23 cellular contexts compared by ENCODE assay signal in the genomic region with DNA sequence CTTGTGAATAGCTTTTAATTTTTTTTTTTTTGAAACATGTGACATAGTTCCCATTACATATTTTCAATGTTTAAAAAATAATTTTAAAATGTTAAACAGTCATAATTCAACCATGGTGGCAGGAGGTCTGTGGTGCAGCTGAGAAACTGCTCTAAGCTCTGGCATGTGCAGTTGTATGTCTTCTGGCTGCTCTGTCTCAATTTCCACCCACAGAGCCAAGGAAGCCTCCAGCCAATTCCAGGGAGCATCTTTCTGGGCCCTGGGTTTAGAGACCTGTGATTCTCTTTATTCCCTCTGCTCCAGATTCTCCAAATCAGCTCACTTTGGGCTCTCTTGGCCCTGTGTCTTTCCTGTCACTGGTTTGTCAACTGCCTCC. TPM values are rescaled to one million over a fixed set of nuclear protein-coding genes. Genes with fewer than 3 reads are reported as not detected.
DNase-seq lines count a peak whose midpoint lies in the region; ATAC-seq and TF ChIP-seq lines count a peak whose summit lies in the region.
"Had no signal": no experiment of that assay in that cellular context is flagged by ENCODE, and none has a peak within 500 bp of the region (broad histone marks: within the 10 kb centered on the region; RNA-seq: fewer than 3 reads in every experiment).

No MANE protein-coding gene starts in this region.

- H3K27ac ChIP-seq in sigmoid colon = peak overlapping the region; percentile 62 to 81 (median 72)
- H3K27ac ChIP-seq: A549, HL-60 had no signal

- CTCF ChIA-PET in activated CD4-positive, alpha-beta T cell treated with anti-CD3 and anti-CD28 coated beads for 36 hours (lab: Charles Lee) = interaction anchor here (0.6 to 1.5 kb wide), 10 partner anchors 15 to 86 kb away, joined by 3 to 7 read pairs (median 4); a partner anchor contains a TSS

- peak overlapping the region; percentile 17 for H3K9ac ChIP-seq in mucosa of stomach (ENCODE audit: low read length)

- DNase-seq in amniotic epithelial cell (ENCODE audit: low read depth) (peak; percentile 28), sigmoid colon (peak; percentile 85), NCI-H82 (lab: John Stamatoyannopoulos, UW) (no peak), NCI-H187 (lab: John Stamatoyannopoulos, UW) (no peak), cerebellar cortex (ENCODE audit: low spot score) (no peak)
- no peak for DNase-seq in activated CD4-positive, alpha-beta T cell treated with anti-CD3 and anti-CD28 coated beads for 36 hours
- DNase-seq: DMS79, H7, HFFc6, KG1, NCI-H1105, NCI-H146, NCI-H2081, NCI-H2171, NCI-H524 treated with DMSO at 0.1 percent for 48 hours, Peyer's patch had no signal

- H3K27ac Mint-ChIP-seq in activated CD4-positive, alpha-beta T cell treated with anti-CD3 and anti-CD28 coated beads for 36 hours = no peak overlapping the region
- H3K27ac Mint-ChIP-seq: B cell, HFFc6 had no signal

- no peaks in the 10 kb centered on the region for H3K27me3 Mint-ChIP-seq in activated CD4-positive, alpha-beta T cell treated with anti-CD3 and anti-CD28 coated beads for 36 hours

- H3K4me1 Mint-ChIP-seq in activated CD4-positive, alpha-beta T cell treated with anti-CD3 and anti-CD28 coated beads for 36 hours = peaks cover 8% of the 10 kb centered on the region

- POLR2A ChIA-PET in activated CD4-positive, alpha-beta T cell treated with anti-CD3 and anti-CD28 coated beads for 36 hours (lab: Charles Lee) = no interaction called here

- H3K4me1 ChIP-seq in mucosa of stomach (ENCODE audit: control insufficient read depth, insufficient read depth, low read length) = peaks cover 26% of the 10 kb centered on the region
- peaks cover 0 to 36% (median 31%) of the 10 kb centered on the region in 4 donors for H3K4me1 ChIP-seq in sigmoid colon
- H3K4me1 ChIP-seq: A549 had no signal

- intact Hi-C loops in sigmoid colon (cut with DNase I) = loop anchor here (1.0 to 5.0 kb wide), 4 partner anchors 29 to 220 kb away; a partner anchor contains a TSS
- intact Hi-C loops in activated CD4-positive, alpha-beta T cell treated with anti-CD3 and anti-CD28 coated beads for 36 hours (cut with DNase I, micrococcal nuclease) = loop anchor here (2.0 to 10.0 kb wide), 3 partner anchors 41 to 170 kb away; a partner anchor contains a TSS

- H3K27me3 ChIP-seq in mucosa of stomach (ENCODE audit: control insufficient read depth, insufficient read depth, low read length) (no peaks in the 10 kb centered on the region), sigmoid colon (no peaks in the 10 kb centered on the region)
- H3K27me3 ChIP-seq: Peyer's patch had no signal

- TF ChIP-seq CTCF in sigmoid colon (IDR thresholded peaks at IDR 0.05) = no peak

- no peak for TF ChIP-seq POLR2A in sigmoid colon (IDR thresholded peaks at IDR 0.05)

- H3K9me3 Mint-ChIP-seq in activated CD4-positive, alpha-beta T cell treated with anti-CD3 and anti-CD28 coated beads for 36 hours (ENCODE audit: low read depth) = no peaks in the 10 kb centered on the region
- H3K9me3 Mint-ChIP-seq: HFFc6 had no signal

- H3K36me3 Mint-ChIP-seq in activated CD4-positive, alpha-beta T cell treated with anti-CD3 and anti-CD28 coated beads for 36 hours (ENCODE audit: low read depth) = no peaks in the 10 kb centered on the region

- H3K36me3 ChIP-seq in mucosa of stomach (ENCODE audit: control insufficient read depth, insufficient read depth, low read length) = no peaks in the 10 kb centered on the region
- H3K36me3 ChIP-seq in sigmoid colon = no peaks in the 10 kb centered on the region
- H3K36me3 ChIP-seq: Peyer's patch had no signal

- peak in 2 of 4 donors; percentile 15 to 47 for TF ChIP-seq EP300 in sigmoid colon (IDR thresholded peaks at IDR 0.05)

- no peak overlapping the region for H3K4me3 Mint-ChIP-seq in activated CD4-positive, alpha-beta T cell treated with anti-CD3 and anti-CD28 coated beads for 36 hours
- H3K4me3 Mint-ChIP-seq: B cell, HFFc6 had no signal

- H3K9me3 ChIP-seq in mucosa of stomach (ENCODE audit: control insufficient read depth, low read length) (no peaks in the 10 kb centered on the region), sigmoid colon (no peaks in the 10 kb centered on the region)
- H3K9me3 ChIP-seq: A549, Peyer's patch had no signal

- H3K4me3 ChIP-seq in mucosa of stomach (ENCODE audit: low read length) (no peak overlapping the region), sigmoid colon (no peak overlapping the region)
- H3K4me3 ChIP-seq: A549, Peyer's patch had no signal

- no peak for ATAC-seq in activated CD4-positive, alpha-beta T cell treated with anti-CD3 and anti-CD28 coated beads for 36 hours

RNA-seq across cellular contexts. Expression of a gene that starts 20.9 kb away (rescaled TPM):
- not detected for total RNA-seq in sigmoid colon
- polyA plus RNA-seq in sigmoid colon = 1 to 10 TPM in 1 of 3 donors, under 1 TPM in 2; 0.07 to 1.2 (median 0.46) TPM
- total RNA-seq in activated CD4-positive, alpha-beta T cell treated with anti-CD3 and anti-CD28 coated beads for 36 hours = not detected
- total RNA-seq: B cell, H7, HepG2, HFFc6, HT-29, OCI-LY7, Peyer's patch had no signal
- polyA plus RNA-seq: A549, HepG2 had no signal

RNA-seq across cellular contexts. Expression of a gene that starts 29.4 kb away (rescaled TPM):
- total RNA-seq in sigmoid colon = 100 to 1,000 TPM; 235 to 267 (median 258) TPM
- 100 to 1,000 TPM; 366 to 517 (median 411) TPM for polyA plus RNA-seq in sigmoid colon
- 100 to 1,000 TPM; 563 to 632 TPM for total RNA-seq in activated CD4-positive, alpha-beta T cell treated with anti-CD3 and anti-CD28 coated beads for 36 hours

Comparison
In these comparisons a context has a peak if more than half of its experiments do, and no peak if none do; other contexts are left out.
1. DNase-seq: peak in amniotic epithelial cell (single experiment) and sigmoid colon (single experiment); none in NCI-H82 (single experiment), activated CD4-positive, alpha-beta T cell treated with anti-CD3 and anti-CD28 coated beads for 36 hours (single experiment), NCI-H187 (0 of 2) and cerebellar cortex (single experiment).